ENCODE assay signal across 28 cellular contexts in the genomic region with DNA sequence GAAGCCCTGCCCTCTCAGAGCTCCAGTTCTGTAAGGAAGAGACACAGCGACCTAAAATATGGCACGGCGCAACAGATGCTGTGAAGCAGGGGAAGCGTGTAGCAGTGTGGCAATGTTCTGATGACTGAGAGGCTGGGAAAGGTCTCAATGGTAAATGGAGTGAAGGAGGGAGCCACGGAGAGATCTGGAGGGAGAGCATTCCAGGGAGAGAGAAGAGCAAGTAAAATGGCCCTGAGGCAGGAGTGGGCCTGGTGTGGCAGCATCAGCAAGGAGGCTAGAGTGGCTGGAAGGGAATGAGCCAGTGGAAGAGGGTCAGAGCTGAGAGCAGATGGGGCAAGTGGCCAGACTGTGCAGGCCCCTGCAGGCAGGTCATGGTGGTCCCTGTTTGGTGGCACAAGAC. TPM values are rescaled to one million over a fixed set of nuclear protein-coding genes. Genes with fewer than 3 reads are reported as not detected.
DNase-seq lines count a peak whose midpoint lies in the region; ATAC-seq and TF ChIP-seq lines count a peak whose summit lies in the region.
"Had no signal": no experiment of that assay in that cellular context is flagged by ENCODE, and none has a peak within 500 bp of the region (broad histone marks: within the 10 kb centered on the region; RNA-seq: fewer than 3 reads in every experiment).

No MANE protein-coding gene starts in this region.

- no peak overlapping the region for H3T11ph ChIP-seq in H9 (ENCODE audit: low read length)

- intact Hi-C loops in dendritic cell treated with granulocyte-macrophage colony-stimulating factor and Interleukin-4, amounts not matched to agents 40 ng/mL and 50 ng/mL, for 4 days (cut with micrococcal nuclease), result no loop called here
- intact Hi-C loops in sciatic nerve (cut with DNase I), result loop anchor here (5.0 kb wide), 1 partner anchor 37 kb away; no protein-coding TSS in a partner anchor
- intact Hi-C loops in ascending aorta (cut with DNase I), result no loop called here

- no peak overlapping the region for H3K23ac ChIP-seq in H9 (ENCODE audit: insufficient read length, low read depth, low read length)

- no peak overlapping the region for H3K4me3 ChIP-seq in CD8-positive, alpha-beta memory T cell (ENCODE audit: low read length)
- H3K4me3 ChIP-seq in ascending aorta, result no peak overlapping the region
- H3K4me3 ChIP-seq: smooth muscle cell, uterus had no signal

- POLR2A ChIA-PET in CD8-positive, alpha-beta memory T cell (lab: Charles Lee), result no interaction called here

- H2AK5ac ChIP-seq in H9 (ENCODE audit: insufficient read length, low read length), result no peak overlapping the region

- no peak overlapping the region for H2BK15ac ChIP-seq in H9 (ENCODE audit: low read depth, low read length)

- no peaks in the 10 kb centered on the region for H3K79me2 ChIP-seq in H9 (ENCODE audit: insufficient read depth, low read length)

- H3K36me3 ChIP-seq in CD8-positive, alpha-beta memory T cell (ENCODE audit: insufficient read depth, low read length), result no peaks in the 10 kb centered on the region
- H3K36me3 ChIP-seq in ascending aorta, result peaks cover 21 to 32% of the 10 kb centered on the region in 2 donors
- H3K36me3 ChIP-seq: uterus had no signal

- H3K56ac ChIP-seq in H9 (ENCODE audit: insufficient read length, low read depth, low read length), result no peak overlapping the region

- H2BK20ac ChIP-seq in H9 (ENCODE audit: low read depth, low read length, poor library complexity, severe bottlenecking), result no peak overlapping the region

- H3K18ac ChIP-seq in H9 (ENCODE audit: insufficient read length, low read depth, low read length), result no peak overlapping the region

- H3K36me3 Mint-ChIP-seq in activated naive CD4-positive, alpha-beta T cell treated with anti-CD3 and anti-CD28 coated beads, Interleukin-2, amount 10 ng/mL, durations not matched to agents 7 days and 5 days, result peaks cover 2% of the 10 kb centered on the region
- H3K36me3 Mint-ChIP-seq in H9 (ENCODE audit: insufficient read depth in 1 of 3, low read depth in 3 of 3), result peaks cover 0 to 8% (median 2%) of the 10 kb centered on the region in 3 experiments; a peak in 4 of 7 replicates
- peaks cover 83% of the 10 kb centered on the region for H3K36me3 Mint-ChIP-seq in dendritic cell treated with granulocyte-macrophage colony-stimulating factor and Interleukin-4, amounts not matched to agents 40 ng/mL and 50 ng/mL, for 4 days (ENCODE audit: low read depth)
- H3K36me3 Mint-ChIP-seq in stimulated activated effector memory CD8-positive, alpha-beta T cell treated with anti-CD3 and anti-CD28 coated beads, Interleukin-12 subunit alpha, Interleukin-12 subunit beta, amount 100 ng/mL, for 72 hours, result peaks cover 6% of the 10 kb centered on the region
- H3K36me3 Mint-ChIP-seq in CD8-positive, alpha-beta memory T cell, result no peaks in the 10 kb centered on the region

- no peak overlapping the region for H3K14ac ChIP-seq in H9 (ENCODE audit: insufficient read depth, low read length)

- H3K4me1 ChIP-seq in H9 (ENCODE audit: insufficient read depth, low read length), result no peaks in the 10 kb centered on the region
- peaks cover 26% of the 10 kb centered on the region for H3K4me1 ChIP-seq in CD8-positive, alpha-beta memory T cell (ENCODE audit: insufficient read depth, low read length)
- H3K4me1 ChIP-seq in ascending aorta, result no peaks in the 10 kb centered on the region
- H3K4me1 ChIP-seq: uterus had no signal

- H4K8ac ChIP-seq in H9 (replicated peaks; ENCODE audit: insufficient read length, low read depth, low read length), result no peak overlapping the region

- no peak overlapping the region for H2BK120ac ChIP-seq in H9 (ENCODE audit: low read depth, low read length, poor library complexity, severe bottlenecking)

- CTCF ChIA-PET in activated naive CD4-positive, alpha-beta T cell treated with anti-CD3 and anti-CD28 coated beads, Interleukin-2, amount 10 ng/mL, durations not matched to agents 7 days and 5 days (lab: Charles Lee), result interaction anchor here (1.4 to 11.7 kb wide), 2 partner anchors 26 to 37 kb away, joined by 8 to 183 read pairs; no protein-coding TSS in a partner anchor
- CTCF ChIA-PET in CD8-positive, alpha-beta memory T cell (lab: Charles Lee), result no interaction called here

- H4K5ac ChIP-seq in H9 (ENCODE audit: insufficient read length, low read depth, low read length), result no peak overlapping the region

- H3K9me3 ChIP-seq in H9 (ENCODE audit: control insufficient read depth, low read depth, low read length), result no peaks in the 10 kb centered on the region
- no peaks in the 10 kb centered on the region for H3K9me3 ChIP-seq in CD8-positive, alpha-beta memory T cell (ENCODE audit: low read length)
- H3K9me3 ChIP-seq in ascending aorta, result no peaks in the 10 kb centered on the region
- H3K9me3 ChIP-seq: uterus had no signal

- no peak overlapping the region for H3K4me3 Mint-ChIP-seq in activated naive CD4-positive, alpha-beta T cell treated with anti-CD3 and anti-CD28 coated beads, Interleukin-2, amount 10 ng/mL, durations not matched to agents 7 days and 5 days
- H3K4me3 Mint-ChIP-seq in H9, result no peak overlapping the region
- H3K4me3 Mint-ChIP-seq in dendritic cell treated with granulocyte-macrophage colony-stimulating factor and Interleukin-4, amounts not matched to agents 40 ng/mL and 50 ng/mL, for 4 days, result no peak overlapping the region
- H3K4me3 Mint-ChIP-seq in stimulated activated effector memory CD8-positive, alpha-beta T cell treated with anti-CD3 and anti-CD28 coated beads, Interleukin-12 subunit alpha, Interleukin-12 subunit beta, amount 100 ng/mL, for 72 hours, result no peak overlapping the region
- no peak overlapping the region for H3K4me3 Mint-ChIP-seq in CD8-positive, alpha-beta memory T cell
- H3K4me3 Mint-ChIP-seq: activated naive CD4-positive, alpha-beta T cell treated with anti-CD3 and anti-CD28 coated beads for 36 hours; activated T-cell treated with anti-CD3 and anti-CD28 coated beads, Interleukin-2, amount 50 U/mL, for 4 hours; HFFc6 had no signal

- H4K20me1 ChIP-seq in H9 (ENCODE audit: control insufficient read depth, insufficient read depth, insufficient read length), result no peaks in the 10 kb centered on the region

- peak; percentile 26 for ATAC-seq in stimulated activated effector memory CD8-positive, alpha-beta T cell treated with anti-CD3 and anti-CD28 coated beads, Interleukin-12 subunit alpha, Interleukin-12 subunit beta, amount 100 ng/mL, for 72 hours
- no peak for ATAC-seq in sciatic nerve
- ATAC-seq: activated T-cell treated with anti-CD3 and anti-CD28 coated beads, Interleukin-2, amount 50 U/mL, for 4 hours; left colon; Right ventricle myocardium inferior had no signal

- no peak overlapping the region for H4K91ac ChIP-seq in H9 (ENCODE audit: insufficient read length, low read depth, low read length)

- no peak overlapping the region for H2BK12ac ChIP-seq in H9 (ENCODE audit: insufficient read length, low read depth, low read length)

- no peak for DNase-seq in activated naive CD4-positive, alpha-beta T cell treated with anti-CD3 and anti-CD28 coated beads, Interleukin-2, amount 10 ng/mL, durations not matched to agents 7 days and 5 days
- no peak for DNase-seq in activated naive CD4-positive, alpha-beta T cell treated with anti-CD3 and anti-CD28 coated beads, Interleukin-2, amount 50 U/mL, for 16 hours
- no peak for DNase-seq in H9
- no peak for DNase-seq in stimulated activated effector memory CD8-positive, alpha-beta T cell treated with anti-CD3 and anti-CD28 coated beads, Interleukin-12 subunit alpha, Interleukin-12 subunit beta, amount 100 ng/mL, for 72 hours (ENCODE audit: low spot score in 2 of 2)
- DNase-seq in CD8-positive, alpha-beta memory T cell, result no peak
- no peak for DNase-seq in sciatic nerve (ENCODE audit: low spot score)
- DNase-seq in ascending aorta (ENCODE audit: low spot score in 2 of 2), result no peak
- DNase-seq: activated naive CD4-positive, alpha-beta T cell treated with anti-CD3 and anti-CD28 coated beads for 36 hours; activated T-cell treated with anti-CD3 and anti-CD28 coated beads, Interleukin-2, amount 50 U/mL, for 4 hours; C1 segment of cervical spinal cord; cerebellar nuclear complex; effector CD4-positive, alpha-beta T cell; erythroblast; foreskin fibroblast; HFFc6; IMR-90; left colon; mesenchymal stem cell; NCI-H1417 treated with DMSO at 0.1 percent for 48 hours; occipital lobe; OCI-M1; stimulated activated naive CD4-positive, alpha-beta T cell; uterus had no signal

- H2AFZ ChIP-seq in H9 (ENCODE audit: low read length), result no peak overlapping the region

- TF ChIP-seq CTCF in H9 (conservative IDR thresholded peaks at IDR 0.05) (no peak), ascending aorta (IDR thresholded peaks at IDR 0.05) (no peak)

- H3K27me3 Mint-ChIP-seq in activated naive CD4-positive, alpha-beta T cell treated with anti-CD3 and anti-CD28 coated beads, Interleukin-2, amount 10 ng/mL, durations not matched to agents 7 days and 5 days, result peaks cover 7% of the 10 kb centered on the region
- no peaks in the 10 kb centered on the region for H3K27me3 Mint-ChIP-seq in H9 (ENCODE audit: low read depth)
- H3K27me3 Mint-ChIP-seq in dendritic cell treated with granulocyte-macrophage colony-stimulating factor and Interleukin-4, amounts not matched to agents 40 ng/mL and 50 ng/mL, for 4 days, result peaks cover 1% of the 10 kb centered on the region
- peaks cover 0 to 1% of the 10 kb centered on the region in 2 donors for H3K27me3 Mint-ChIP-seq in CD8-positive, alpha-beta memory T cell

- H3K4me1 Mint-ChIP-seq in activated naive CD4-positive, alpha-beta T cell treated with anti-CD3 and anti-CD28 coated beads, Interleukin-2, amount 10 ng/mL, durations not matched to agents 7 days and 5 days, result peaks cover 44% of the 10 kb centered on the region
- H3K4me1 Mint-ChIP-seq in H9, result peaks cover 3 to 4% of the 10 kb centered on the region in 2 experiments
- peaks cover 23% of the 10 kb centered on the region for H3K4me1 Mint-ChIP-seq in dendritic cell treated with granulocyte-macrophage colony-stimulating factor and Interleukin-4, amounts not matched to agents 40 ng/mL and 50 ng/mL, for 4 days (ENCODE audit: low read depth)
- H3K4me1 Mint-ChIP-seq in stimulated activated effector memory CD8-positive, alpha-beta T cell treated with anti-CD3 and anti-CD28 coated beads, Interleukin-12 subunit alpha, Interleukin-12 subunit beta, amount 100 ng/mL, for 72 hours, result peaks cover 13% of the 10 kb centered on the region
- peaks cover 14 to 21% (median 20%) of the 10 kb centered on the region in 3 donors for H3K4me1 Mint-ChIP-seq in CD8-positive, alpha-beta memory T cell

- H3K23me2 ChIP-seq in H9 (ENCODE audit: insufficient read length, low read depth, low read length, poor library complexity, severe bottlenecking), result peaks cover 3% of the 10 kb centered on the region

- no peaks in the 10 kb centered on the region for H3K79me1 ChIP-seq in H9 (ENCODE audit: insufficient read depth, low read depth, low read length, poor library complexity, severe bottlenecking)

- peak overlapping the region; percentile 56 for H3K27ac Mint-ChIP-seq in activated naive CD4-positive, alpha-beta T cell treated with anti-CD3 and anti-CD28 coated beads, Interleukin-2, amount 10 ng/mL, durations not matched to agents 7 days and 5 days
- 0 out of 7 replicates have a peak overlapping the region, but pooled peaks of 2 of the 3 experiments have one; percentile 16 to 32 for H3K27ac Mint-ChIP-seq in H9
- peak overlapping the region; percentile 18 for H3K27ac Mint-ChIP-seq in dendritic cell treated with granulocyte-macrophage colony-stimulating factor and Interleukin-4, amounts not matched to agents 40 ng/mL and 50 ng/mL, for 4 days
- peak overlapping the region; percentile 66 for H3K27ac Mint-ChIP-seq in stimulated activated effector memory CD8-positive, alpha-beta T cell treated with anti-CD3 and anti-CD28 coated beads, Interleukin-12 subunit alpha, Interleukin-12 subunit beta, amount 100 ng/mL, for 72 hours
- peak overlapping the region in 4 of 8 donors; percentile 6 to 68 (median 50) for H3K27ac Mint-ChIP-seq in CD8-positive, alpha-beta memory T cell
- H3K27ac Mint-ChIP-seq: activated naive CD4-positive, alpha-beta T cell treated with anti-CD3 and anti-CD28 coated beads for 36 hours; HFFc6 had no signal

- no peaks in the 10 kb centered on the region for H3K9me3 Mint-ChIP-seq in activated naive CD4-positive, alpha-beta T cell treated with anti-CD3 and anti-CD28 coated beads, Interleukin-2, amount 10 ng/mL, durations not matched to agents 7 days and 5 days
- no peaks in the 10 kb centered on the region for H3K9me3 Mint-ChIP-seq in H9
- no peaks in the 10 kb centered on the region for H3K9me3 Mint-ChIP-seq in dendritic cell treated with granulocyte-macrophage colony-stimulating factor and Interleukin-4, amounts not matched to agents 40 ng/mL and 50 ng/mL, for 4 days
- H3K9me3 Mint-ChIP-seq in stimulated activated effector memory CD8-positive, alpha-beta T cell treated with anti-CD3 and anti-CD28 coated beads, Interleukin-12 subunit alpha, Interleukin-12 subunit beta, amount 100 ng/mL, for 72 hours, result no peaks in the 10 kb centered on the region
- H3K9me3 Mint-ChIP-seq in CD8-positive, alpha-beta memory T cell, result no peaks in the 10 kb centered on the region
- H3K9me3 Mint-ChIP-seq: activated naive CD4-positive, alpha-beta T cell treated with anti-CD3 and anti-CD28 coated beads for 36 hours; activated T-cell treated with anti-CD3 and anti-CD28 coated beads, Interleukin-2, amount 50 U/mL, for 4 hours; HFFc6 had no signal

- no peak overlapping the region for H3K4ac ChIP-seq in H9 (ENCODE audit: low read depth, low read length)

- no peak overlapping the region for H2BK5ac ChIP-seq in H9 (ENCODE audit: insufficient read length, low read length)

- no peak overlapping the region for H3K27ac ChIP-seq in H9 (ENCODE audit: insufficient read length, low read depth, low read length)
- no peak overlapping the region for H3K27ac ChIP-seq in CD8-positive, alpha-beta memory T cell (ENCODE audit: low read depth, low read length)
- H3K27ac ChIP-seq in ascending aorta, result no peak overlapping the region
- H3K27ac ChIP-seq: uterus had no signal

- no peak overlapping the region for H3K4me2 ChIP-seq in H9 (ENCODE audit: insufficient read depth, insufficient read length, low read length)
- H3K4me2 ChIP-seq: smooth muscle cell had no signal

- WGBS in H9 (ENCODE audit: extremely low coverage, insufficient read length, low lambda C conversion rate), result no CpG with 5 or more reads among the region's 5 CpGs

- H3K9ac ChIP-seq in H9 (ENCODE audit: extremely low read depth, insufficient read length, low read length), result no peak overlapping the region

- H3K27me3 ChIP-seq in H9 (ENCODE audit: insufficient read depth, low read length) (no peaks in the 10 kb centered on the region), ascending aorta (no peaks in the 10 kb centered on the region)
- no peaks in the 10 kb centered on the region for H3K27me3 ChIP-seq in CD8-positive, alpha-beta memory T cell (ENCODE audit: insufficient read depth, low read length, poor library complexity, severe bottlenecking)
- H3K27me3 ChIP-seq: uterus had no signal

RNA-seq across cellular contexts. Expression of gene RCN3, which starts 16.4 kb away (rescaled TPM):
- 14.5 and 15.0 TPM in 2 replicates for total RNA-seq in H9 (2021)
- total RNA-seq in CD8-positive, alpha-beta memory T cell, result 1 to 10 TPM; 1.4 to 1.7 TPM
- 2.1 TPM for polyA plus RNA-seq in CD8-positive, alpha-beta memory T cell
- total RNA-seq in sciatic nerve, result 48.5 TPM
- 116 TPM for total RNA-seq in ascending aorta

RNA-seq across cellular contexts. Expression of gene FCGRT, which starts 31.7 kb away (rescaled TPM):
- 41.1 and 45.4 TPM in 2 replicates for total RNA-seq in H9 (2021)
- total RNA-seq in CD8-positive, alpha-beta memory T cell, result 10 to 100 TPM; 16.2 to 16.3 TPM
- polyA plus RNA-seq in CD8-positive, alpha-beta memory T cell, result 52.4 TPM
- total RNA-seq in sciatic nerve, result 263 TPM
- 264 TPM for total RNA-seq in ascending aorta

RNA-seq across cellular contexts. Expression of gene NOSIP, which starts 36.2 kb away (rescaled TPM):
- total RNA-seq in H9 (2021) (75.1 and 78.4 TPM in 2 replicates), sciatic nerve (41.7 TPM), ascending aorta (85.3 TPM)
- total RNA-seq in CD8-positive, alpha-beta memory T cell, result 10 to 100 TPM; 62.5 to 64.3 TPM
- polyA plus RNA-seq in CD8-positive, alpha-beta memory T cell, result 414 TPM

RNA-seq across cellular contexts. Expression of gene PRRG2, which starts 37.0 kb away (rescaled TPM):
- total RNA-seq in H9 (2021) (3.3 and 3.5 TPM in 2 replicates), sciatic nerve (1.7 TPM), ascending aorta (not detected)
- 1 to 10 TPM; 1.2 TPM for total RNA-seq in CD8-positive, alpha-beta memory T cell
- polyA plus RNA-seq in CD8-positive, alpha-beta memory T cell, result 0.24 TPM
- total RNA-seq: G401, M059J had no signal

RNA-seq across cellular contexts. Expression of gene PRR12, which starts 46.8 kb away (rescaled TPM):
- total RNA-seq in H9 (2021) (64.2 and 65.9 TPM in 2 replicates), sciatic nerve (37.0 TPM), ascending aorta (23.6 TPM)
- 10 to 100 TPM; 25.9 to 27.5 TPM for total RNA-seq in CD8-positive, alpha-beta memory T cell
- 0.81 TPM for polyA plus RNA-seq in CD8-positive, alpha-beta memory T cell
